18 cellular contexts compared by ENCODE assay signal in genomic region chr10:92846819-92847184, GRCh38. TPM values are rescaled to one million over a fixed set of nuclear protein-coding genes. Genes with fewer than 3 reads are reported as not detected.
A peak's percentile ranks its signal among the peaks of the same experiment; 100 is the strongest.
DNase-seq lines count a peak whose midpoint lies in the region; ATAC-seq and TF ChIP-seq lines count a peak whose summit lies in the region.
"Had no signal": no experiment of that assay in that cellular context is flagged by ENCODE, and none has a peak within 500 bp of the region (broad histone marks: within the 10 kb centered on the region; RNA-seq: fewer than 3 reads in every experiment).

No MANE protein-coding gene starts in this region.

- ATAC-seq in Right ventricle myocardium inferior (no peak), HG03342 (IDR thresholded peaks at IDR 0.05; ENCODE audit: unreplicated experiment) (no peak)
- ATAC-seq: HCT116, lower lobe of right lung had no signal

- H3K36me3 Mint-ChIP-seq in T-helper 2 cell treated with Interferon-gamma antibody and Interleukin-4, amounts not matched to agents 5 μg/mL and 100 μg/mL, for 36 hours (ENCODE audit: low read depth) = peaks cover 3% of the 10 kb centered on the region
- H3K36me3 Mint-ChIP-seq in dendritic cell treated with granulocyte-macrophage colony-stimulating factor and Interleukin-4, amounts not matched to agents 40 ng/mL and 50 ng/mL, for 4 days (ENCODE audit: low read depth) = peaks cover 10% of the 10 kb centered on the region

- no peaks in the 10 kb centered on the region for H3K27me3 Mint-ChIP-seq in T-helper 2 cell treated with Interferon-gamma antibody and Interleukin-4, amounts not matched to agents 5 μg/mL and 100 μg/mL, for 36 hours (ENCODE audit: low read depth)
- no peaks in the 10 kb centered on the region for H3K27me3 Mint-ChIP-seq in dendritic cell treated with granulocyte-macrophage colony-stimulating factor and Interleukin-4, amounts not matched to agents 40 ng/mL and 50 ng/mL, for 4 days
- H3K27me3 Mint-ChIP-seq: activated B cell treated with CpG ODN at 0.5 μM for 24 hours had no signal

- H3K9me3 Mint-ChIP-seq in T-helper 2 cell treated with Interferon-gamma antibody and Interleukin-4, amounts not matched to agents 5 μg/mL and 100 μg/mL, for 36 hours = peaks cover 7% of the 10 kb centered on the region
- H3K9me3 Mint-ChIP-seq in dendritic cell treated with granulocyte-macrophage colony-stimulating factor and Interleukin-4, amounts not matched to agents 40 ng/mL and 50 ng/mL, for 4 days = no peaks in the 10 kb centered on the region
- H3K9me3 Mint-ChIP-seq: activated B cell treated with CpG ODN at 0.5 μM for 24 hours; activated naive CD4-positive, alpha-beta T cell treated with anti-CD3 and anti-CD28 coated beads, Interleukin-2, amount 50 U/mL, for 72 hours had no signal

- no peaks in the 10 kb centered on the region for H3K79me2 ChIP-seq in osteoblast (ENCODE audit: insufficient read depth, low read length)

- no peak overlapping the region for H3K4me2 ChIP-seq in osteoblast (ENCODE audit: insufficient read depth, low read length)

- peak overlapping the region; percentile 12 for H3K27ac Mint-ChIP-seq in T-helper 2 cell treated with Interferon-gamma antibody and Interleukin-4, amounts not matched to agents 5 μg/mL and 100 μg/mL, for 36 hours
- H3K27ac Mint-ChIP-seq in dendritic cell treated with granulocyte-macrophage colony-stimulating factor and Interleukin-4, amounts not matched to agents 40 ng/mL and 50 ng/mL, for 4 days = peak overlapping the region; percentile 85

- peaks cover 18% of the 10 kb centered on the region for H3K4me1 ChIP-seq in osteoblast (ENCODE audit: insufficient read depth, low read length)

- H3K27ac ChIP-seq in osteoblast (ENCODE audit: low read depth, low read length) = no peak overlapping the region
- H3K27ac ChIP-seq: C4-2B had no signal

- no peaks in the 10 kb centered on the region for H3K36me3 ChIP-seq in osteoblast (ENCODE audit: insufficient read depth, low read length)
- H3K36me3 ChIP-seq: lower lobe of right lung, stomach had no signal

- peaks cover 32% of the 10 kb centered on the region for H3K4me1 Mint-ChIP-seq in T-helper 2 cell treated with Interferon-gamma antibody and Interleukin-4, amounts not matched to agents 5 μg/mL and 100 μg/mL, for 36 hours (ENCODE audit: low read depth)
- H3K4me1 Mint-ChIP-seq in dendritic cell treated with granulocyte-macrophage colony-stimulating factor and Interleukin-4, amounts not matched to agents 40 ng/mL and 50 ng/mL, for 4 days (ENCODE audit: low read depth) = peaks cover 39% of the 10 kb centered on the region

- no peak for TF ChIP-seq CTCF in osteoblast (IDR thresholded peaks at IDR 0.05; ENCODE audit: extremely low read depth, low read depth, low read length)

- no peaks in the 10 kb centered on the region for H3K9me3 ChIP-seq in osteoblast (ENCODE audit: low read depth, low read length)
- H3K9me3 ChIP-seq: lower lobe of right lung, stomach had no signal

- no peak overlapping the region for H3K4me3 ChIP-seq in osteoblast (ENCODE audit: insufficient read depth, low read length)
- H3K4me3 ChIP-seq: lower lobe of right lung, stomach had no signal

- H4K20me1 ChIP-seq in osteoblast (ENCODE audit: insufficient read depth, low read length) = no peaks in the 10 kb centered on the region

- no peak overlapping the region for H2AFZ ChIP-seq in osteoblast (ENCODE audit: low read length)

- no peaks in the 10 kb centered on the region for H3K27me3 ChIP-seq in osteoblast (ENCODE audit: insufficient read depth, low read length)
- H3K27me3 ChIP-seq: dorsolateral prefrontal cortex, stomach had no signal

- intact Hi-C loops in dendritic cell treated with granulocyte-macrophage colony-stimulating factor and Interleukin-4, amounts not matched to agents 40 ng/mL and 50 ng/mL, for 4 days (cut with micrococcal nuclease) = loop anchor here (10.0 kb wide), 1 partner anchor 252 kb away; the partner anchor contains the start of gene KIF11
- intact Hi-C loops in Right ventricle myocardium inferior (cut with DNase I) = no loop called here

- no peak for DNase-seq in T-helper 2 cell treated with Interferon-gamma antibody and Interleukin-4, amounts not matched to agents 5 μg/mL and 100 μg/mL, for 36 hours (ENCODE audit: low spot score)
- DNase-seq in T-helper 2 cell (no peak), HCEC 1CT (peak; percentile 21), osteoblast (ENCODE audit: insufficient read length, low spot score, missing footprints) (peak; percentile 66), Right ventricle myocardium inferior (ENCODE audit: missing footprints) (no peak)
- no peak for DNase-seq in activated CD4-positive, alpha-beta T cell treated with anti-CD3 and anti-CD28 coated beads for 4 hours
- DNase-seq: 8988T; activated B cell treated with CpG ODN at 0.5 μM for 24 hours; activated CD8-positive, alpha-beta memory T cell treated with anti-CD3 and anti-CD28 coated beads, Interleukin-2, amount 50 U/mL, for 48 hours; dorsolateral prefrontal cortex; lower lobe of right lung; NCI-H345; stomach had no signal

- H3K4me3 Mint-ChIP-seq in T-helper 2 cell treated with Interferon-gamma antibody and Interleukin-4, amounts not matched to agents 5 μg/mL and 100 μg/mL, for 36 hours = peak overlapping the region; percentile 92
- H3K4me3 Mint-ChIP-seq in dendritic cell treated with granulocyte-macrophage colony-stimulating factor and Interleukin-4, amounts not matched to agents 40 ng/mL and 50 ng/mL, for 4 days = no peak overlapping the region

RNA-seq across cellular contexts. Expression of gene EXOC6, which starts 1.5 kb away (rescaled TPM):
- 5.0 and 8.7 TPM in 2 replicates for total RNA-seq in osteoblast
- total RNA-seq in Right ventricle myocardium inferior = 10.1 TPM

Comparison
In these comparisons a context has a peak if more than half of its experiments do, and no peak if none do; other contexts are left out.
1. DNase-seq: peak in HCEC 1CT (single experiment) and osteoblast (single experiment); none in T-helper 2 cell treated with Interferon-gamma antibody and Interleukin-4, amounts not matched to agents 5 μg/mL and 100 μg/mL, for 36 hours (single experiment), T-helper 2 cell (0 of 5), Right ventricle myocardium inferior (single experiment) and activated CD4-positive, alpha-beta T cell treated with anti-CD3 and anti-CD28 coated beads for 4 hours (0 of 2).